8 cellular contexts compared by ENCODE assay signal in genomic region chr3:43287514-43287913, GRCh38. TPM values are rescaled to one million over a fixed set of nuclear protein-coding genes. Genes with fewer than 3 reads are reported as not detected.
A peak's percentile ranks its signal among the peaks of the same experiment; 100 is the strongest.
DNase-seq lines count a peak whose midpoint lies in the region; ATAC-seq and TF ChIP-seq lines count a peak whose summit lies in the region.

No MANE protein-coding gene starts in this region.

- ATAC-seq in Panc1 (no peak), HG02588 (IDR thresholded peaks at IDR 0.05; ENCODE audit: unreplicated experiment) (no peak)

- H3K27ac ChIP-seq in Panc1 (ENCODE audit: low read length) (peak overlapping the region; percentile 79), esophagus (ENCODE audit: low read depth in 2 of 2, low read length in 1 of 2) (peak overlapping the region; percentile 98 to 99), prostate gland (peak overlapping the region; percentile 68 to 88)

- no peaks in the 10 kb centered on the region for H3K27me3 ChIP-seq in Panc1 (ENCODE audit: control insufficient read depth, insufficient read depth, low read length)
- H3K27me3 ChIP-seq in esophagus (ENCODE audit: control insufficient read depth in 1 of 2, insufficient read depth in 2 of 2, low read length in 2 of 2), result no peaks in the 10 kb centered on the region
- H3K27me3 ChIP-seq in prostate gland (replicated peaks; ENCODE audit: insufficient read depth), result no peaks in the 10 kb centered on the region

- peaks cover 13% of the 10 kb centered on the region for H3K4me1 ChIP-seq in Panc1 (ENCODE audit: control insufficient read depth, insufficient read depth, low read length)
- peaks cover 0 to 5% of the 10 kb centered on the region in 2 donors for H3K4me1 ChIP-seq in esophagus (ENCODE audit: control insufficient read depth in 2 of 2, insufficient read depth in 2 of 2, low read length in 1 of 2)
- no peaks in the 10 kb centered on the region for H3K4me1 ChIP-seq in prostate gland (replicated peaks)

- in situ Hi-C loops in Panc1 (cut with HindIII; ENCODE audit: low pct_unique_long_range_greater_than_20kb, low sequenced_read_pairs), result no loop called here

- no peak for TF ChIP-seq CTCF in Panc1 (IDR thresholded peaks at IDR 0.05)
- no peak for TF ChIP-seq CTCF in prostate gland (IDR thresholded peaks at IDR 0.05)

- CTCF ChIA-PET in Panc1 (lab: Charles Lee), result no interaction called here

- intact Hi-C loops in Panc1 (cut with micrococcal nuclease; ENCODE audit: unreplicated experiment) (no loop called here), prostate gland (cut with DNase I) (loop anchor here (10.0 kb wide), 3 partner anchors 123 to 303 kb away; partner anchors contain the start of gene POMGNT2)

- no peaks in the 10 kb centered on the region for H3K9me3 ChIP-seq in Panc1 (ENCODE audit: control insufficient read depth, insufficient read depth, low read depth, low read length)
- H3K9me3 ChIP-seq in esophagus (ENCODE audit: control insufficient read depth in 2 of 2, insufficient read depth in 1 of 2, low read depth in 1 of 2, low read length in 1 of 2), result no peaks in the 10 kb centered on the region
- H3K9me3 ChIP-seq in prostate gland, result no peaks in the 10 kb centered on the region

- H3K4me3 ChIP-seq in GM08714 (ENCODE audit: low read length), result peak overlapping the region; percentile 77
- H3K4me3 ChIP-seq in Panc1 (ENCODE audit: low read depth in 2 of 2, low read length in 2 of 2), result peak overlapping the region; percentile 66 to 87
- peak overlapping the region; percentile 74 to 81 for H3K4me3 ChIP-seq in esophagus (ENCODE audit: low read depth in 1 of 2, low read length in 2 of 2)
- H3K4me3 ChIP-seq in prostate gland, result peak overlapping the region; percentile 54 to 65

- BruUV-seq in Panc1 (replicated peaks; lab: Mats Ljungman, UMichigan), result no TSS peak

- H3K36me3 ChIP-seq in Panc1 (ENCODE audit: control insufficient read depth, insufficient read depth, low read length) (no peaks in the 10 kb centered on the region), esophagus (ENCODE audit: control insufficient read depth in 2 of 2, insufficient read depth in 2 of 2, low read length in 1 of 2) (no peaks in the 10 kb centered on the region), prostate gland (no peaks in the 10 kb centered on the region)

- WGBS in esophagus, 2 donors, result 2 to 4% methylated on average over 4 of the region's 4 CpGs
- whole genome bisulfite sequencing in prostate gland, result 14% methylated on average over 4 of the region's 4 CpGs

- DNase-seq in Panc1 (ENCODE audit: low read depth, low spot score) (no peak), prostate gland (ENCODE audit: low spot score) (no peak), glomerular visceral epithelial cell (ENCODE audit: extremely low spot score) (no peak), NCI-H748 (lab: John Stamatoyannopoulos, UW; ENCODE audit: unreplicated experiment) (no peak)
- no peak for DNase-seq in activated CD4-positive, CD25-positive, alpha-beta regulatory T cell (lab: John Stamatoyannopoulos, UW)

- TF ChIP-seq POLR2A in prostate gland (IDR thresholded peaks at IDR 0.05), result no peak

- POLR2A ChIA-PET in Panc1 (lab: Charles Lee), result no interaction called here

RNA-seq across cellular contexts. Expression of gene SNRK, which starts 1.2 kb away (rescaled TPM):
- total RNA-seq in Panc1 (2021; ENCODE audit: unreplicated experiment) (11.0 TPM), prostate gland (10 to 100 TPM; 18.9 to 38.1 TPM)
- 6.5 TPM for polyA plus RNA-seq in Panc1 (2012; ENCODE audit: insufficient read length)
- 10 to 100 TPM; 11.1 to 11.3 TPM for polyA plus RNA-seq in esophagus
